In genomic region chr3:56916697-56917336, GRCh38 we compare ENCODE assay signal across 1 cellular context.
TF ChIP-seq lines count a peak whose summit lies in the region.

No MANE protein-coding gene starts in this region.

TF ChIP-seq in SK-N-SH, 30 proteins besides CTCF, POLR2A, EP300 and RAD21 (continued from another document):
- TF ChIP-seq, protein P1, sequence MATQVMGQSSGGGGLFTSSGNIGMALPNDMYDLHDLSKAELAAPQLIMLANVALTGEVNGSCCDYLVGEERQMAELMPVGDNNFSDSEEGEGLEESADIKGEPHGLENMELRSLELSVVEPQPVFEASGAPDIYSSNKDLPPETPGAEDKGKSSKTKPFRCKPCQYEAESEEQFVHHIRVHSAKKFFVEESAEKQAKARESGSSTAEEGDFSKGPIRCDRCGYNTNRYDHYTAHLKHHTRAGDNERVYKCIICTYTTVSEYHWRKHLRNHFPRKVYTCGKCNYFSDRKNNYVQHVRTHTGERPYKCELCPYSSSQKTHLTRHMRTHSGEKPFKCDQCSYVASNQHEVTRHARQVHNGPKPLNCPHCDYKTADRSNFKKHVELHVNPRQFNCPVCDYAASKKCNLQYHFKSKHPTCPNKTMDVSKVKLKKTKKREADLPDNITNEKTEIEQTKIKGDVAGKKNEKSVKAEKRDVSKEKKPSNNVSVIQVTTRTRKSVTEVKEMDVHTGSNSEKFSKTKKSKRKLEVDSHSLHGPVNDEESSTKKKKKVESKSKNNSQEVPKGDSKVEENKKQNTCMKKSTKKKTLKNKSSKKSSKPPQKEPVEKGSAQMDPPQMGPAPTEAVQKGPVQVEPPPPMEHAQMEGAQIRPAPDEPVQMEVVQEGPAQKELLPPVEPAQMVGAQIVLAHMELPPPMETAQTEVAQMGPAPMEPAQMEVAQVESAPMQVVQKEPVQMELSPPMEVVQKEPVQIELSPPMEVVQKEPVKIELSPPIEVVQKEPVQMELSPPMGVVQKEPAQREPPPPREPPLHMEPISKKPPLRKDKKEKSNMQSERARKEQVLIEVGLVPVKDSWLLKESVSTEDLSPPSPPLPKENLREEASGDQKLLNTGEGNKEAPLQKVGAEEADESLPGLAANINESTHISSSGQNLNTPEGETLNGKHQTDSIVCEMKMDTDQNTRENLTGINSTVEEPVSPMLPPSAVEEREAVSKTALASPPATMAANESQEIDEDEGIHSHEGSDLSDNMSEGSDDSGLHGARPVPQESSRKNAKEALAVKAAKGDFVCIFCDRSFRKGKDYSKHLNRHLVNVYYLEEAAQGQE (IDR thresholded peaks at IDR 0.05; ENCODE audit: low read depth, low read length): no peak
- TF ChIP-seq SIN3A (IDR thresholded peaks at IDR 0.05; ENCODE audit: borderline replicate concordance, low read depth, low read length) (no peak), ELF1 (IDR thresholded peaks at IDR 0.05) (no peak), RCOR1 (IDR thresholded peaks at IDR 0.05; ENCODE audit: low read length) (no peak), CHD2 (IDR thresholded peaks at IDR 0.05; ENCODE audit: low read length, partially characterized antibody) (no peak), FOSL2 (IDR thresholded peaks at IDR 0.05; ENCODE audit: borderline replicate concordance, low read depth) (no peak), GATA2 (CRISPR knock-in tag; IDR thresholded peaks at IDR 0.05) (no peak), FOXJ3 (CRISPR knock-in tag; IDR thresholded peaks at IDR 0.05) (no peak)
- TF ChIP-seq, protein P2, sequence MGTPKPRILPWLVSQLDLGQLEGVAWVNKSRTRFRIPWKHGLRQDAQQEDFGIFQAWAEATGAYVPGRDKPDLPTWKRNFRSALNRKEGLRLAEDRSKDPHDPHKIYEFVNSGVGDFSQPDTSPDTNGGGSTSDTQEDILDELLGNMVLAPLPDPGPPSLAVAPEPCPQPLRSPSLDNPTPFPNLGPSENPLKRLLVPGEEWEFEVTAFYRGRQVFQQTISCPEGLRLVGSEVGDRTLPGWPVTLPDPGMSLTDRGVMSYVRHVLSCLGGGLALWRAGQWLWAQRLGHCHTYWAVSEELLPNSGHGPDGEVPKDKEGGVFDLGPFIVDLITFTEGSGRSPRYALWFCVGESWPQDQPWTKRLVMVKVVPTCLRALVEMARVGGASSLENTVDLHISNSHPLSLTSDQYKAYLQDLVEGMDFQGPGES (IDR thresholded peaks at IDR 0.05; ENCODE audit: low read depth, low read length): no peak
